8 cellular contexts compared by ENCODE assay signal in the genomic region with DNA sequence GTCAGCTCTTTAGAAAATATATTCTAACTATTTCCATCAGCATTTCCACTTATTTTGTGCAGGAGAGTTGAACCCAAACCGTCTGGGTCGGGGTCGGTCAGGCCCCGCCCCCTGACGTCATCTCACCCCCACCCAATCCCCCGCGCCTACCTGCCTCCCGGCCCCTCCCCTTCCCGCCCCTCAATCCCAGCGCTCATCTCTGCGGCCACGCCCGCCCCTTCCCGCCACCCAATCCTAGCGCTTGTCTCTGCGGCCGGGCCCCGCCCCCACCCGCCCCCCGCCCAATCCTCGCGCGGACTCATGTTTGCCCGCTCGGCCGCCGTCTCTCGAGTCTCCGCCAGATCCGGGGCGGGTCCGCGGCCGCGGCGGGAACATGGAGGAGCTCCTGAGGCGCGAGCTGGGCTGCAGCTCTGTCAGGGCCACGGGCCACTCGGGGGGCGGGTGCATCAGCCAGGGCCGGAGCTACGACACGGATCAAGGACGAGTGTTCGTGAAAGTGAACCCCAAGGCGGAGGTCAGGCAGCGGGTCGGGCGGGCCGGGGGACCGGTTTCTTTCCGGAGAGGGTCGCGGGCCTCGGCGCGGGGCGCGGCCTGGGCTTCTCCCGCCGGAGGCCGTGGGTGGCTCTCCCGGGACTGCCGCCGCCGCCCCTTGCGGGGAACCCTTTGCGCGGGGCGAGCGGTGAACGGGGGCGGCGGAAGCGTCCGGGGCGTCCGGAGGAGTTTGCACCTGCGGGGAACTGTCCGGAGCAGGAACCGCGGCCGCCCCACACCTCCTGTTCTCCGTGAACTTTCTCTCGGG. TPM values are rescaled to one million over a fixed set of nuclear protein-coding genes. Genes with fewer than 3 reads are reported as not detected.
DNase-seq lines count a peak whose midpoint lies in the region; ATAC-seq lines count a peak whose summit lies in the region.

FN3KRP (plus strand) TSS at position 324 of the 799 bp plus-strand sequence; CDS start at position 374, 50 bp downstream.

- ATAC-seq in GM19025 (IDR thresholded peaks at IDR 0.05; ENCODE audit: low read depth, unreplicated experiment) (peak; percentile 76), HG03354 (IDR thresholded peaks at IDR 0.05; ENCODE audit: poor library complexity, severe bottlenecking, unreplicated experiment) (peak; percentile 77)
- peak; percentile 91 for ATAC-seq in activated CD4-positive, alpha-beta T cell treated with anti-CD3 and anti-CD28 coated beads for 36 hours

- H3K27me3 Mint-ChIP-seq in activated CD4-positive, alpha-beta T cell treated with anti-CD3 and anti-CD28 coated beads for 36 hours = no peaks in the 10 kb centered on the region

- intact Hi-C loops in activated CD4-positive, alpha-beta T cell treated with anti-CD3 and anti-CD28 coated beads for 36 hours (cut with DNase I, micrococcal nuclease) = loop anchor here (1.0 to 5.0 kb wide), 9 partner anchors 18 to 363 kb away; partner anchors contain the start of genes TBCD (in 2 of the 2), WDR45B (in 2 of the 2), CYBC1 (in 1 of the 2) and HEXD (in 1 of the 2)

- in situ Hi-C loops in ACHN (cut with HindIII; ENCODE audit: low pct_ligation_motif_present, low pct_unique_long_range_greater_than_20kb, low sequenced_read_pairs) = no loop called here

- H3K36me3 Mint-ChIP-seq in activated CD4-positive, alpha-beta T cell treated with anti-CD3 and anti-CD28 coated beads for 36 hours (ENCODE audit: low read depth) = peaks cover 9% of the 10 kb centered on the region

- peaks cover 10% of the 10 kb centered on the region for H3K4me1 Mint-ChIP-seq in activated CD4-positive, alpha-beta T cell treated with anti-CD3 and anti-CD28 coated beads for 36 hours

- POLR2A ChIA-PET in activated CD4-positive, alpha-beta T cell treated with anti-CD3 and anti-CD28 coated beads for 36 hours (lab: Charles Lee) = interaction anchor here (0.6 kb wide), 1 partner anchor 26 kb away, joined by 3 read pairs; no protein-coding TSS in a partner anchor

- peak within 1 kb of the TSS; percentile 93 for H3K4me3 Mint-ChIP-seq in activated CD4-positive, alpha-beta T cell treated with anti-CD3 and anti-CD28 coated beads for 36 hours

- DNase-seq in ACHN (peak; percentile 95), NCI-H510A treated with DMSO at 0.1 percent for 48 hours (lab: John Stamatoyannopoulos, UW) (peak; percentile 74), cerebellum (ENCODE audit: low spot score) (peak; percentile 100), kidney glomerular epithelial cell (lab: John Stamatoyannopoulos, UW) (peak; percentile 66)
- peak; percentile 95 for DNase-seq in activated CD4-positive, alpha-beta T cell treated with anti-CD3 and anti-CD28 coated beads for 36 hours
- DNase-seq in stimulated activated CD4-positive, alpha-beta T cell treated with anti-CD3 and anti-CD28 coated beads, Interleukin-15, amount 100 ng/mL, for 24 hours = peak; percentile 98

- CTCF ChIA-PET in activated CD4-positive, alpha-beta T cell treated with anti-CD3 and anti-CD28 coated beads for 36 hours (lab: Charles Lee) = interaction anchor here (0.9 to 1.7 kb wide), 3 partner anchors 12 to 66 kb away, joined by 3 to 6 read pairs (median 3); no protein-coding TSS in a partner anchor

- no peaks in the 10 kb centered on the region for H3K9me3 Mint-ChIP-seq in activated CD4-positive, alpha-beta T cell treated with anti-CD3 and anti-CD28 coated beads for 36 hours (ENCODE audit: low read depth)

- H3K27ac Mint-ChIP-seq in activated CD4-positive, alpha-beta T cell treated with anti-CD3 and anti-CD28 coated beads for 36 hours = peak within 1 kb of the TSS; percentile 88

RNA-seq across cellular contexts. Expression of gene FN3KRP, which starts in this region (rescaled TPM):
- 10 to 100 TPM; 28.3 to 36.3 TPM for total RNA-seq in activated CD4-positive, alpha-beta T cell treated with anti-CD3 and anti-CD28 coated beads for 36 hours
- total RNA-seq in cerebellum = 14.8 TPM

Comparison
In these comparisons a context has a peak if more than half of its experiments do, and no peak if none do; other contexts are left out.
1. Peak in every context shown above with its lines: DNase-seq and ATAC-seq.